ENCODE assay signal across 14 cellular contexts in genomic region chr10:87700031-87700796, GRCh38. TPM values are rescaled to one million over a fixed set of nuclear protein-coding genes. Genes with fewer than 3 reads are reported as not detected.
DNase-seq lines count a peak whose midpoint lies in the region; ATAC-seq, FAIRE-seq and TF ChIP-seq lines count a peak whose summit lies in the region.
"Had no signal": no experiment of that assay in that cellular context is flagged by ENCODE, and none has a peak within 500 bp of the region (broad histone marks: within the 10 kb centered on the region; RNA-seq: fewer than 3 reads in every experiment).

No MANE protein-coding gene starts in this region.

- TF ChIP-seq CTCF in AG04449 (IDR thresholded peaks at IDR 0.05; ENCODE audit: insufficient read depth, low read length, missing control alignments) (no peak), IMR-90 (conservative IDR thresholded peaks at IDR 0.05; ENCODE audit: low read depth, low read length) (no peak)
- no peak for TF ChIP-seq CTCF in CD4-positive, alpha-beta T cell (IDR thresholded peaks at IDR 0.05)

- intact Hi-C loops in IMR-90 (cut with micrococcal nuclease): no loop called here
- intact Hi-C loops in CD4-positive, alpha-beta T cell (cut with DNase I, micrococcal nuclease): no loop called here

- peak overlapping the region; percentile 35 for H2AK5ac ChIP-seq in IMR-90 (ENCODE audit: low read depth, low read length)

- no peak overlapping the region for H3K9ac ChIP-seq in IMR-90 (ENCODE audit: low read depth, low read length)

- no peaks in the 10 kb centered on the region for H3K36me3 Mint-ChIP-seq in activated CD8-positive, alpha-beta T cell treated with anti-CD3 and anti-CD28 coated beads, Interleukin-2, amount 10 ng/mL, durations not matched to agents 7 days and 5 days (ENCODE audit: low read depth)
- H3K36me3 Mint-ChIP-seq in CD4-positive, alpha-beta T cell (ENCODE audit: low read depth): no peaks in the 10 kb centered on the region
- H3K36me3 Mint-ChIP-seq in activated CD4-positive, alpha-beta T cell treated with anti-CD3 and anti-CD28 coated beads, Interleukin-2, amount 10 ng/mL, durations not matched to agents 7 days and 5 days (ENCODE audit: low read depth): no peaks in the 10 kb centered on the region

- peak; percentile 66 for FAIRE-seq in colon (lab: Jason Lieb, UNC)
- peak; percentile 76 for FAIRE-seq in islet of Langerhans (lab: Jason Lieb, UNC)

- H3K4me1 ChIP-seq in IMR-90 (ENCODE audit: control insufficient read depth, insufficient read depth, low read length): peaks cover 10% of the 10 kb centered on the region

- no peaks in the 10 kb centered on the region for H3K4me1 Mint-ChIP-seq in activated CD8-positive, alpha-beta T cell treated with anti-CD3 and anti-CD28 coated beads, Interleukin-2, amount 10 ng/mL, durations not matched to agents 7 days and 5 days (ENCODE audit: low read depth)
- no peaks in the 10 kb centered on the region for H3K4me1 Mint-ChIP-seq in CD4-positive, alpha-beta T cell (ENCODE audit: low read depth)
- no peaks in the 10 kb centered on the region for H3K4me1 Mint-ChIP-seq in activated CD4-positive, alpha-beta T cell treated with anti-CD3 and anti-CD28 coated beads, Interleukin-2, amount 10 ng/mL, durations not matched to agents 7 days and 5 days
- H3K4me1 Mint-ChIP-seq: endodermal cell had no signal

- H3K27ac ChIP-seq in IMR-90 (ENCODE audit: insufficient read depth, low read length): peak overlapping the region; percentile 57; the same call in 1 of the 2 replicates
- H3K27ac ChIP-seq in CD4-positive, alpha-beta T cell (ENCODE audit: low read depth, low read length): no peak overlapping the region
- H3K27ac ChIP-seq: ovary had no signal

- no peak for TF ChIP-seq POLR2A in IMR-90 (IDR thresholded peaks at IDR 0.05; ENCODE audit: low read depth, low read length)

- CTCF ChIA-PET in AG04449 (lab: Yijun Ruan, JAX) (interaction anchor here (0.9 kb wide), 1 partner anchor 13 kb away, joined by 3 read pairs; no protein-coding TSS in a partner anchor), IMR-90 (lab: Yijun Ruan, JAX) (no interaction called here)
- CTCF ChIA-PET in activated CD8-positive, alpha-beta T cell treated with anti-CD3 and anti-CD28 coated beads, Interleukin-2, amount 10 ng/mL, durations not matched to agents 7 days and 5 days (lab: Charles Lee): no interaction called here
- CTCF ChIA-PET in CD4-positive, alpha-beta T cell (lab: Charles Lee): no interaction called here
- CTCF ChIA-PET in activated CD4-positive, alpha-beta T cell treated with anti-CD3 and anti-CD28 coated beads, Interleukin-2, amount 10 ng/mL, durations not matched to agents 7 days and 5 days (lab: Charles Lee): no interaction called here

- peak overlapping the region; percentile 67 for H2BK5ac ChIP-seq in IMR-90 (ENCODE audit: low read depth, low read length, poor library complexity, severe bottlenecking)

- no peaks in the 10 kb centered on the region for H3K9me3 ChIP-seq in IMR-90 (ENCODE audit: control insufficient read depth, insufficient read depth, low read length)
- H3K9me3 ChIP-seq in CD4-positive, alpha-beta T cell (ENCODE audit: control insufficient read depth, low read length): no peaks in the 10 kb centered on the region
- H3K9me3 ChIP-seq: ovary had no signal

- no peak for TF ChIP-seq RAD21 in IMR-90 (IDR thresholded peaks at IDR 0.05; ENCODE audit: low read length)

- 0 out of 2 replicates have a peak overlapping the region, but pooled peaks have one; percentile 65 for H3K14ac ChIP-seq in IMR-90 (replicated peaks; ENCODE audit: low read depth, low read length)

- H2BK15ac ChIP-seq in IMR-90 (ENCODE audit: low read depth, low read length): no peak overlapping the region

- no peaks in the 10 kb centered on the region for H3K9me3 Mint-ChIP-seq in activated CD8-positive, alpha-beta T cell treated with anti-CD3 and anti-CD28 coated beads, Interleukin-2, amount 10 ng/mL, durations not matched to agents 7 days and 5 days (ENCODE audit: insufficient read depth)
- H3K9me3 Mint-ChIP-seq in CD4-positive, alpha-beta T cell: no peaks in the 10 kb centered on the region
- no peaks in the 10 kb centered on the region for H3K9me3 Mint-ChIP-seq in activated CD4-positive, alpha-beta T cell treated with anti-CD3 and anti-CD28 coated beads, Interleukin-2, amount 10 ng/mL, durations not matched to agents 7 days and 5 days
- H3K9me3 Mint-ChIP-seq: endodermal cell had no signal

- no peak overlapping the region for H3K27ac Mint-ChIP-seq in activated CD8-positive, alpha-beta T cell treated with anti-CD3 and anti-CD28 coated beads, Interleukin-2, amount 10 ng/mL, durations not matched to agents 7 days and 5 days
- no peak overlapping the region for H3K27ac Mint-ChIP-seq in CD4-positive, alpha-beta T cell
- H3K27ac Mint-ChIP-seq in activated CD4-positive, alpha-beta T cell treated with anti-CD3 and anti-CD28 coated beads, Interleukin-2, amount 10 ng/mL, durations not matched to agents 7 days and 5 days: no peak overlapping the region
- H3K27ac Mint-ChIP-seq: endodermal cell had no signal

- dilution Hi-C loops in IMR-90 (cut with HindIII; ENCODE audit: low sequenced_read_pairs, unreplicated experiment): no loop called here

- in situ Hi-C loops in IMR-90 (cut with MboI; ENCODE audit: low sequenced_read_pairs): no loop called here

- H3K18ac ChIP-seq in IMR-90 (ENCODE audit: low read depth, low read length): peak overlapping the region; percentile 71; the same call in 1 of the 2 replicates

- no peak overlapping the region for H4K91ac ChIP-seq in IMR-90 (ENCODE audit: insufficient read depth, low read depth, low read length)

- POLR2A ChIA-PET in AG04449 (lab: Yijun Ruan, JAX) (interaction anchor here (1.5 kb wide), 1 partner anchor 40 kb away, joined by 4 read pairs; no protein-coding TSS in a partner anchor), IMR-90 (lab: Charles Lee; ENCODE audit: unreplicated experiment) (no interaction called here)
- POLR2A ChIA-PET in activated CD8-positive, alpha-beta T cell treated with anti-CD3 and anti-CD28 coated beads, Interleukin-2, amount 10 ng/mL, durations not matched to agents 7 days and 5 days (lab: Charles Lee): no interaction called here
- POLR2A ChIA-PET in CD4-positive, alpha-beta T cell (lab: Charles Lee): no interaction called here
- POLR2A ChIA-PET in activated CD4-positive, alpha-beta T cell treated with anti-CD3 and anti-CD28 coated beads, Interleukin-2, amount 10 ng/mL, durations not matched to agents 7 days and 5 days (lab: Charles Lee): no interaction called here

- H2BK120ac ChIP-seq in IMR-90 (ENCODE audit: low read depth, low read length): no peak overlapping the region; the same call in 1 of the 2 replicates

- peak overlapping the region in 1 of 2 experiments; percentile 69; a peak in 2 of 4 replicates for H4K8ac ChIP-seq in IMR-90 (ENCODE audit: low read depth in 2 of 2, low read length in 2 of 2)

- no peak overlapping the region for H2AK9ac ChIP-seq in IMR-90 (replicated peaks; ENCODE audit: low read depth, low read length, poor library complexity)

- no peak overlapping the region for H2AFZ ChIP-seq in IMR-90 (replicated peaks; ENCODE audit: low read length, poor library complexity)

- no CpG with 5 or more reads among the region's 7 CpGs for WGBS in IMR-90 (ENCODE audit: extremely low coverage in 2 of 2, insufficient read length in 1 of 2), 2 experiments

- H3K27me3 ChIP-seq in IMR-90 (ENCODE audit: control insufficient read depth, insufficient read depth, low read length): no peaks in the 10 kb centered on the region
- H3K27me3 ChIP-seq in CD4-positive, alpha-beta T cell (ENCODE audit: control insufficient read depth, insufficient read depth, low read length): no peaks in the 10 kb centered on the region
- H3K27me3 ChIP-seq: ovary had no signal

- H3K36me3 ChIP-seq in IMR-90 (ENCODE audit: control insufficient read depth, insufficient read depth, low read length): peaks cover 5% of the 10 kb centered on the region; the same call in 1 of the 2 replicates
- H3K36me3 ChIP-seq: ovary had no signal

- no peak overlapping the region for H3K56ac ChIP-seq in IMR-90 (ENCODE audit: extremely low read depth, insufficient read depth, low read length)

- H3K4me3 ChIP-seq in AG04449 (ENCODE audit: low read depth, low read length): no peak overlapping the region
- no peak overlapping the region for H3K4me3 ChIP-seq in IMR-90 (ENCODE audit: insufficient read depth, low read depth, low read length)
- H3K4me3 ChIP-seq: ovary had no signal

- no peaks in the 10 kb centered on the region; the same call in 1 of the 2 replicates for H4K20me1 ChIP-seq in IMR-90 (ENCODE audit: insufficient read depth, low read length)

- BruUV-seq in IMR-90 (replicated peaks; lab: Mats Ljungman, UMichigan): no TSS peak

- H3K23ac ChIP-seq in IMR-90 (ENCODE audit: low read depth, low read length): no peak overlapping the region

- DNase-seq in AG04449 (ENCODE audit: low read depth, low spot score): peak; percentile 17
- peak; percentile 74 for DNase-seq in IMR-90
- no peak for DNase-seq in Ammon's horn (ENCODE audit: low spot score)
- no peak for DNase-seq in activated CD8-positive, alpha-beta T cell treated with anti-CD3 and anti-CD28 coated beads, Interleukin-2, amount 10 ng/mL, durations not matched to agents 7 days and 5 days
- no peak for DNase-seq in CD4-positive, alpha-beta T cell
- DNase-seq in activated CD4-positive, alpha-beta T cell treated with anti-CD3 and anti-CD28 coated beads, Interleukin-2, amount 10 ng/mL, durations not matched to agents 7 days and 5 days: no peak
- DNase-seq: amygdala, DMS153, endodermal cell, hypothalamus, NCI-H2081, ovary had no signal

- H3K79me1 ChIP-seq in IMR-90 (ENCODE audit: low read depth in 1 of 2, low read length in 2 of 2): peaks cover 31 to 51% of the 10 kb centered on the region in 2 experiments

- no peak overlapping the region; the same call in 1 of the 2 replicates for H2BK20ac ChIP-seq in IMR-90 (ENCODE audit: low read depth, low read length)

- peaks cover 10% of the 10 kb centered on the region for H3K27me3 Mint-ChIP-seq in activated CD8-positive, alpha-beta T cell treated with anti-CD3 and anti-CD28 coated beads, Interleukin-2, amount 10 ng/mL, durations not matched to agents 7 days and 5 days (ENCODE audit: low read depth)
- no peaks in the 10 kb centered on the region for H3K27me3 Mint-ChIP-seq in CD4-positive, alpha-beta T cell
- peaks cover 17% of the 10 kb centered on the region for H3K27me3 Mint-ChIP-seq in activated CD4-positive, alpha-beta T cell treated with anti-CD3 and anti-CD28 coated beads, Interleukin-2, amount 10 ng/mL, durations not matched to agents 7 days and 5 days

- H3K4me2 ChIP-seq in IMR-90 (ENCODE audit: low read depth, low read length): no peak overlapping the region

- ATAC-seq in IMR-90 (ENCODE audit: low read depth): peak; percentile 58
- no peak for ATAC-seq in activated CD8-positive, alpha-beta T cell treated with anti-CD3 and anti-CD28 coated beads, Interleukin-2, amount 10 ng/mL, durations not matched to agents 7 days and 5 days
- ATAC-seq in CD4-positive, alpha-beta T cell (ENCODE audit: poor library complexity): no peak

- peak overlapping the region; percentile 52; the same call in 1 of the 2 replicates for H4K5ac ChIP-seq in IMR-90 (ENCODE audit: low read depth, low read length)

- H3K9me1 ChIP-seq in IMR-90 (ENCODE audit: insufficient read depth, low read length): peaks cover 13% of the 10 kb centered on the region

- H3K4ac ChIP-seq in IMR-90 (ENCODE audit: low read depth, low read length): peak overlapping the region; percentile 74; the same call in 1 of the 2 replicates

- no peak overlapping the region for H3K4me3 Mint-ChIP-seq in activated CD8-positive, alpha-beta T cell treated with anti-CD3 and anti-CD28 coated beads, Interleukin-2, amount 10 ng/mL, durations not matched to agents 7 days and 5 days
- no peak overlapping the region for H3K4me3 Mint-ChIP-seq in CD4-positive, alpha-beta T cell
- no peak overlapping the region for H3K4me3 Mint-ChIP-seq in activated CD4-positive, alpha-beta T cell treated with anti-CD3 and anti-CD28 coated beads, Interleukin-2, amount 10 ng/mL, durations not matched to agents 7 days and 5 days
- H3K4me3 Mint-ChIP-seq: endodermal cell had no signal

RNA-seq across cellular contexts. Expression of gene PAPSS2, which starts 40.5 kb away (rescaled TPM):
- 55.0 and 58.6 TPM in 2 replicates for total RNA-seq in IMR-90 (2012; rRNA removed)
- polyA plus RNA-seq in IMR-90 (2012; rRNA removed): 51.1 and 63.3 TPM in 2 replicates
- 27.9 and 34.6 TPM in 2 replicates for polyA plus RNA-seq in IMR-90 (2012; cell fraction: cytosol; rRNA removed)
- polyA plus RNA-seq in IMR-90 (2012; cell fraction: nucleus; rRNA removed; ENCODE audit: low replicate concordance): 18.2 and 48.5 TPM in 2 replicates
- total RNA-seq in activated CD8-positive, alpha-beta T cell treated with anti-CD3 and anti-CD28 coated beads, Interleukin-2, amount 10 ng/mL, durations not matched to agents 7 days and 5 days: under 1 TPM in 1 of 2 experiments, not detected in 1; 0.08 TPM
- not detected for total RNA-seq in CD4-positive, alpha-beta T cell
- under 1 TPM in 1 of 2 experiments, not detected in 1; 0.08 TPM for total RNA-seq in activated CD4-positive, alpha-beta T cell treated with anti-CD3 and anti-CD28 coated beads, Interleukin-2, amount 10 ng/mL, durations not matched to agents 7 days and 5 days

Comparison
In these comparisons a context has a peak if more than half of its experiments do, and no peak if none do; other contexts are left out.
1. DNase-seq: peak in AG04449 (single experiment) and IMR-90 (single experiment); none in Ammon's horn (single experiment), activated CD8-positive, alpha-beta T cell treated with anti-CD3 and anti-CD28 coated beads, Interleukin-2, amount 10 ng/mL, durations not matched to agents 7 days and 5 days (single experiment), CD4-positive, alpha-beta T cell (0 of 10) and activated CD4-positive, alpha-beta T cell treated with anti-CD3 and anti-CD28 coated beads, Interleukin-2, amount 10 ng/mL, durations not matched to agents 7 days and 5 days (single experiment).
2. RNA of gene PAPSS2, which starts 40.5 kb away (total RNA-seq): 55.0 to 58.6 TPM in IMR-90; 0.08 TPM in activated CD4-positive, alpha-beta T cell treated with anti-CD3 and anti-CD28 coated beads, Interleukin-2, amount 10 ng/mL, durations not matched to agents 7 days and 5 days, 0.08 TPM in activated CD8-positive, alpha-beta T cell treated with anti-CD3 and anti-CD28 coated beads, Interleukin-2, amount 10 ng/mL, durations not matched to agents 7 days and 5 days and not detected in CD4-positive, alpha-beta T cell; every median in the first group is over 10 times any median in the second.